In the genomic region with DNA sequence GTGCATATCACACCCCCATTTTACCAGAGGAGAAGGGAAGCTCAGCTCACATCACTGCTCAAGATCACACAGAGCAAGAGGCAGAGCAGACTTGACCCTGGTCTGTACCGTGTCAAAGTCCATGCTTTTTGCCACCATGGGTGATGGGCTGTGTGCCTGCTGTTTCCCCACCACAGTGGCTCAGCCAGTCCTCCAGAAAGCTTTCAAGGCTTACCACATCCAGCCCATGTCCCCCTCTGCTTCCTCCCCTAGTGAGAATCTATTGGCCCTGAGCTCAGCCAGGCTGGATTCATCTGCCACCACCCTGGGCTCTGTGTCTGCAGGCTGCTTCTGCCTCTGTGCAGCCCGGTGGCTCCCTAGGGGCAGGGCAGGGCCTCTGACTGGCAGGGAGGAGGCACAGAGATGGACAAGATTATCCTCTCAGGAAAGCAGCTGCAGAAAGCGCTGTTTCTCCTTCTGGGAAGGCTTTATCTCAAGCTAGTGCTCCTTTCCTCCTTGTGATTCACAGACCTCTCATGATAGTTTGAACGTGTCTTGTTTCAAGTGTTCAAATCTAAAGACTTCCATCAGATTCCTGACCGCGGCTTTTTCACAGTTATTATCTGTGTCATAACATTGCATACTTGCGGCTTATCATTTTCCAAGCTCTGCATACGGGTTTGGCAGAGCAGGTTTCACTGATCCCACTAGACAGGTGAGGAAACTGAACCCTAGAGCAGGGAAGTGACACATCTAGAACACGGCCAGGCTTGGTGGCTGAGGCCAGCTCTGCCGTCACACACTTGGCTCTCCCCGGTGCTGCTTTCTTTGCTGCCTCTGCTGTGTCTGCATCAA, we compare ENCODE assay signal across 1 cellular context.
TF ChIP-seq lines count a peak whose summit lies in the region.

No MANE protein-coding gene starts in this region.

TF ChIP-seq in K562, 482 proteins besides CTCF, POLR2A, EP300 and RAD21 (continued from another document and continues in another):
- TF ChIP-seq POLR2AphosphoS2 (IDR thresholded peaks at IDR 0.05; ENCODE audit: low read length) = no peak
- TF ChIP-seq ZNF274 (IDR thresholded peaks at IDR 0.05; ENCODE audit: borderline replicate concordance, low read depth, low read length) = no peak
- no peak for TF ChIP-seq NCOA2 (IDR thresholded peaks at IDR 0.05; ENCODE audit: partially characterized antibody in 2 of 2)
- no peak for TF ChIP-seq CBX2 (IDR thresholded peaks at IDR 0.05; ENCODE audit: insufficient read depth, low read length, poor library complexity, severe bottlenecking)
- TF ChIP-seq, protein P1, sequence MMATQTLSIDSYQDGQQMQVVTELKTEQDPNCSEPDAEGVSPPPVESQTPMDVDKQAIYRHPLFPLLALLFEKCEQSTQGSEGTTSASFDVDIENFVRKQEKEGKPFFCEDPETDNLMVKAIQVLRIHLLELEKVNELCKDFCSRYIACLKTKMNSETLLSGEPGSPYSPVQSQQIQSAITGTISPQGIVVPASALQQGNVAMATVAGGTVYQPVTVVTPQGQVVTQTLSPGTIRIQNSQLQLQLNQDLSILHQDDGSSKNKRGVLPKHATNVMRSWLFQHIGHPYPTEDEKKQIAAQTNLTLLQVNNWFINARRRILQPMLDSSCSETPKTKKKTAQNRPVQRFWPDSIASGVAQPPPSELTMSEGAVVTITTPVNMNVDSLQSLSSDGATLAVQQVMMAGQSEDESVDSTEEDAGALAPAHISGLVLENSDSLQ (IDR thresholded peaks at IDR 0.05) = peak; percentile 78
- TF ChIP-seq ZKSCAN1 (IDR thresholded peaks at IDR 0.05; ENCODE audit: low read depth, low read length) = no peak
- TF ChIP-seq BCOR (IDR thresholded peaks at IDR 0.05) = peak; percentile 73; the same call in 1 of the 2 replicates
- no peak for TF ChIP-seq KAT8 (IDR thresholded peaks at IDR 0.05; ENCODE audit: low read depth)
- TF ChIP-seq, protein P2, sequence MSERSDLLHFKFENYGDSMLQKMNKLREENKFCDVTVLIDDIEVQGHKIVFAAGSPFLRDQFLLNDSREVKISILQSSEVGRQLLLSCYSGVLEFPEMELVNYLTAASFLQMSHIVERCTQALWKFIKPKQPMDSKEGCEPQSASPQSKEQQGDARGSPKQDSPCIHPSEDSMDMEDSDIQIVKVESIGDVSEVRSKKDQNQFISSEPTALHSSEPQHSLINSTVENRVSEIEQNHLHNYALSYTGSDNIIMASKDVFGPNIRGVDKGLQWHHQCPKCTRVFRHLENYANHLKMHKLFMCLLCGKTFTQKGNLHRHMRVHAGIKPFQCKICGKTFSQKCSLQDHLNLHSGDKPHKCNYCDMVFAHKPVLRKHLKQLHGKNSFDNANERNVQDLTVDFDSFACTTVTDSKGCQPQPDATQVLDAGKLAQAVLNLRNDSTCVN (CRISPR knock-in tag; IDR thresholded peaks at IDR 0.05) = no peak
- peak; percentile 14; the same call in 1 of the 2 replicates for TF ChIP-seq GATAD2A (IDR thresholded peaks at IDR 0.05)
- TF ChIP-seq CBFB (CRISPR knock-in tag; IDR thresholded peaks at IDR 0.05) = peak; percentile 49; the same call in 1 of the 2 replicates
- TF ChIP-seq LCOR (CRISPR knock-in tag; IDR thresholded peaks at IDR 0.05) = no peak
- peak; percentile 61; the same call in 1 of the 2 replicates for TF ChIP-seq PML (IDR thresholded peaks at IDR 0.05; ENCODE audit: low read length)
- no peak for TF ChIP-seq PCBP1 (IDR thresholded peaks at IDR 0.05; ENCODE audit: low read depth, low read length, poor library complexity, severe bottlenecking)
- no peak for TF ChIP-seq EP400 (IDR thresholded peaks at IDR 0.05)
- TF ChIP-seq, protein P3, sequence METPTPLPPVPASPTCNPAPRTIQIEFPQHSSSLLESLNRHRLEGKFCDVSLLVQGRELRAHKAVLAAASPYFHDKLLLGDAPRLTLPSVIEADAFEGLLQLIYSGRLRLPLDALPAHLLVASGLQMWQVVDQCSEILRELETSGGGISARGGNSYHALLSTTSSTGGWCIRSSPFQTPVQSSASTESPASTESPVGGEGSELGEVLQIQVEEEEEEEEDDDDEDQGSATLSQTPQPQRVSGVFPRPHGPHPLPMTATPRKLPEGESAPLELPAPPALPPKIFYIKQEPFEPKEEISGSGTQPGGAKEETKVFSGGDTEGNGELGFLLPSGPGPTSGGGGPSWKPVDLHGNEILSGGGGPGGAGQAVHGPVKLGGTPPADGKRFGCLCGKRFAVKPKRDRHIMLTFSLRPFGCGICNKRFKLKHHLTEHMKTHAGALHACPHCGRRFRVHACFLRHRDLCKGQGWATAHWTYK (CRISPR knock-in tag; IDR thresholded peaks at IDR 0.05) = no peak
- TF ChIP-seq SIN3A (IDR thresholded peaks at IDR 0.05; ENCODE audit: borderline replicate concordance in 2 of 2, control insufficient read depth in 1 of 2, low read depth in 2 of 2, low read length in 2 of 2) = no peak
- TF ChIP-seq ZNF253 (CRISPR knock-in tag; conservative IDR thresholded peaks at IDR 0.05) = no peak
- no peak for TF ChIP-seq SLC30A9 (CRISPR knock-in tag; IDR thresholded peaks at IDR 0.05)
- TF ChIP-seq, protein P4, sequence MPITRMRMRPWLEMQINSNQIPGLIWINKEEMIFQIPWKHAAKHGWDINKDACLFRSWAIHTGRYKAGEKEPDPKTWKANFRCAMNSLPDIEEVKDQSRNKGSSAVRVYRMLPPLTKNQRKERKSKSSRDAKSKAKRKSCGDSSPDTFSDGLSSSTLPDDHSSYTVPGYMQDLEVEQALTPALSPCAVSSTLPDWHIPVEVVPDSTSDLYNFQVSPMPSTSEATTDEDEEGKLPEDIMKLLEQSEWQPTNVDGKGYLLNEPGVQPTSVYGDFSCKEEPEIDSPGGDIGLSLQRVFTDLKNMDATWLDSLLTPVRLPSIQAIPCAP (CRISPR knock-in tag; IDR thresholded peaks at IDR 0.05; ENCODE audit: borderline replicate concordance) = no peak
- no peak for TF ChIP-seq RBM34 (IDR thresholded peaks at IDR 0.05; ENCODE audit: borderline replicate concordance, insufficient read depth, low read length)
- no peak for TF ChIP-seq ZBTB17 (CRISPR knock-in tag; IDR thresholded peaks at IDR 0.05)
- peak; percentile 88 for TF ChIP-seq TEAD4 (IDR thresholded peaks at IDR 0.05; ENCODE audit: low read length)
- no peak for TF ChIP-seq TEAD4 (CRISPR knock-in tag; IDR thresholded peaks at IDR 0.05; ENCODE audit: borderline replicate concordance)
- TF ChIP-seq, protein P5, sequence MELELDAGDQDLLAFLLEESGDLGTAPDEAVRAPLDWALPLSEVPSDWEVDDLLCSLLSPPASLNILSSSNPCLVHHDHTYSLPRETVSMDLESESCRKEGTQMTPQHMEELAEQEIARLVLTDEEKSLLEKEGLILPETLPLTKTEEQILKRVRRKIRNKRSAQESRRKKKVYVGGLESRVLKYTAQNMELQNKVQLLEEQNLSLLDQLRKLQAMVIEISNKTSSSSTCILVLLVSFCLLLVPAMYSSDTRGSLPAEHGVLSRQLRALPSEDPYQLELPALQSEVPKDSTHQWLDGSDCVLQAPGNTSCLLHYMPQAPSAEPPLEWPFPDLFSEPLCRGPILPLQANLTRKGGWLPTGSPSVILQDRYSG (tag; conservative IDR thresholded peaks at IDR 0.05; ENCODE audit: low read depth) = no peak
- TF ChIP-seq FOS (IDR thresholded peaks at IDR 0.05; ENCODE audit: extremely low read depth, insufficient read length) = no peak
- TF ChIP-seq, protein P6, sequence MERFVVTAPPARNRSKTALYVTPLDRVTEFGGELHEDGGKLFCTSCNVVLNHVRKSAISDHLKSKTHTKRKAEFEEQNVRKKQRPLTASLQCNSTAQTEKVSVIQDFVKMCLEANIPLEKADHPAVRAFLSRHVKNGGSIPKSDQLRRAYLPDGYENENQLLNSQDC (CRISPR knock-in tag; IDR thresholded peaks at IDR 0.05) = no peak
- no peak; the same call in 1 of the 2 replicates for TF ChIP-seq NCOR1 (IDR thresholded peaks at IDR 0.05)
- no peak for TF ChIP-seq ZNF445 (CRISPR knock-in tag; IDR thresholded peaks at IDR 0.05; ENCODE audit: low read depth)
- TF ChIP-seq, protein P7, sequence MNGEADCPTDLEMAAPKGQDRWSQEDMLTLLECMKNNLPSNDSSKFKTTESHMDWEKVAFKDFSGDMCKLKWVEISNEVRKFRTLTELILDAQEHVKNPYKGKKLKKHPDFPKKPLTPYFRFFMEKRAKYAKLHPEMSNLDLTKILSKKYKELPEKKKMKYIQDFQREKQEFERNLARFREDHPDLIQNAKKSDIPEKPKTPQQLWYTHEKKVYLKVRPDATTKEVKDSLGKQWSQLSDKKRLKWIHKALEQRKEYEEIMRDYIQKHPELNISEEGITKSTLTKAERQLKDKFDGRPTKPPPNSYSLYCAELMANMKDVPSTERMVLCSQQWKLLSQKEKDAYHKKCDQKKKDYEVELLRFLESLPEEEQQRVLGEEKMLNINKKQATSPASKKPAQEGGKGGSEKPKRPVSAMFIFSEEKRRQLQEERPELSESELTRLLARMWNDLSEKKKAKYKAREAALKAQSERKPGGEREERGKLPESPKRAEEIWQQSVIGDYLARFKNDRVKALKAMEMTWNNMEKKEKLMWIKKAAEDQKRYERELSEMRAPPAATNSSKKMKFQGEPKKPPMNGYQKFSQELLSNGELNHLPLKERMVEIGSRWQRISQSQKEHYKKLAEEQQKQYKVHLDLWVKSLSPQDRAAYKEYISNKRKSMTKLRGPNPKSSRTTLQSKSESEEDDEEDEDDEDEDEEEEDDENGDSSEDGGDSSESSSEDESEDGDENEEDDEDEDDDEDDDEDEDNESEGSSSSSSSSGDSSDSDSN (IDR thresholded peaks at IDR 0.05; ENCODE audit: borderline replicate concordance in 1 of 2, low read depth in 2 of 2, low read length in 2 of 2) = 0 out of 4 replicates have a peak, but pooled peaks of 1 of the 2 experiments have one; percentile 24
- 0 out of 2 replicates have a peak, but pooled peaks have one; percentile 47 for TF ChIP-seq BHLHE40 (IDR thresholded peaks at IDR 0.05; ENCODE audit: low read length)
- TF ChIP-seq ZFX (CRISPR knock-in tag; IDR thresholded peaks at IDR 0.05) = no peak
- TF ChIP-seq ZNF780A (CRISPR knock-in tag; IDR thresholded peaks at IDR 0.05) = no peak
- TF ChIP-seq L3MBTL2 (IDR thresholded peaks at IDR 0.05) = 0 out of 2 replicates have a peak, but pooled peaks have one; percentile 24
- no peak for TF ChIP-seq HNRNPK (IDR thresholded peaks at IDR 0.05; ENCODE audit: low read depth, low read length, poor library complexity, severe bottlenecking)
- TF ChIP-seq ZNF23 (CRISPR knock-in tag; IDR thresholded peaks at IDR 0.05) = no peak
- no peak for TF ChIP-seq PHF21A (IDR thresholded peaks at IDR 0.05; ENCODE audit: borderline replicate concordance, low read depth)
- no peak for TF ChIP-seq DNMT1 (IDR thresholded peaks at IDR 0.05)
- no peak for TF ChIP-seq FOXP1 (CRISPR knock-in tag; IDR thresholded peaks at IDR 0.05)
- TF ChIP-seq, protein P8, sequence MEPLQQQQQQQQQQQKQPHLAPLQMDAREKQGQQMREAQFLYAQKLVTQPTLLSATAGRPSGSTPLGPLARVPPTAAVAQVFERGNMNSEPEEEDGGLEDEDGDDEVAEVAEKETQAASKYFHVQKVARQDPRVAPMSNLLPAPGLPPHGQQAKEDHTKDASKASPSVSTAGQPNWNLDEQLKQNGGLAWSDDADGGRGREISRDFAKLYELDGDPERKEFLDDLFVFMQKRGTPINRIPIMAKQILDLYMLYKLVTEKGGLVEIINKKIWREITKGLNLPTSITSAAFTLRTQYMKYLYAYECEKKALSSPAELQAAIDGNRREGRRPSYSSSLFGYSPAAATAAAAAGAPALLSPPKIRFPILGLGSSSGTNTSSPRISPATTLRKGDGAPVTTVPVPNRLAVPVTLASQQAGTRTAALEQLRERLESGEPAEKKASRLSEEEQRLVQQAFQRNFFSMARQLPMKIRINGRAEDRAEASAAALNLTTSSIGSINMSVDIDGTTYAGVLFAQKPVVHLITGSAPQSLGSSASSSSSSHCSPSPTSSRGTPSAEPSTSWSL (CRISPR knock-in tag; IDR thresholded peaks at IDR 0.05; ENCODE audit: borderline replicate concordance) = no peak
- TF ChIP-seq TAF15 (IDR thresholded peaks at IDR 0.05; ENCODE audit: low read depth, low read length) = no peak
- no peak for TF ChIP-seq ELF4 (CRISPR knock-in tag; IDR thresholded peaks at IDR 0.05)
- TF ChIP-seq, protein P9, sequence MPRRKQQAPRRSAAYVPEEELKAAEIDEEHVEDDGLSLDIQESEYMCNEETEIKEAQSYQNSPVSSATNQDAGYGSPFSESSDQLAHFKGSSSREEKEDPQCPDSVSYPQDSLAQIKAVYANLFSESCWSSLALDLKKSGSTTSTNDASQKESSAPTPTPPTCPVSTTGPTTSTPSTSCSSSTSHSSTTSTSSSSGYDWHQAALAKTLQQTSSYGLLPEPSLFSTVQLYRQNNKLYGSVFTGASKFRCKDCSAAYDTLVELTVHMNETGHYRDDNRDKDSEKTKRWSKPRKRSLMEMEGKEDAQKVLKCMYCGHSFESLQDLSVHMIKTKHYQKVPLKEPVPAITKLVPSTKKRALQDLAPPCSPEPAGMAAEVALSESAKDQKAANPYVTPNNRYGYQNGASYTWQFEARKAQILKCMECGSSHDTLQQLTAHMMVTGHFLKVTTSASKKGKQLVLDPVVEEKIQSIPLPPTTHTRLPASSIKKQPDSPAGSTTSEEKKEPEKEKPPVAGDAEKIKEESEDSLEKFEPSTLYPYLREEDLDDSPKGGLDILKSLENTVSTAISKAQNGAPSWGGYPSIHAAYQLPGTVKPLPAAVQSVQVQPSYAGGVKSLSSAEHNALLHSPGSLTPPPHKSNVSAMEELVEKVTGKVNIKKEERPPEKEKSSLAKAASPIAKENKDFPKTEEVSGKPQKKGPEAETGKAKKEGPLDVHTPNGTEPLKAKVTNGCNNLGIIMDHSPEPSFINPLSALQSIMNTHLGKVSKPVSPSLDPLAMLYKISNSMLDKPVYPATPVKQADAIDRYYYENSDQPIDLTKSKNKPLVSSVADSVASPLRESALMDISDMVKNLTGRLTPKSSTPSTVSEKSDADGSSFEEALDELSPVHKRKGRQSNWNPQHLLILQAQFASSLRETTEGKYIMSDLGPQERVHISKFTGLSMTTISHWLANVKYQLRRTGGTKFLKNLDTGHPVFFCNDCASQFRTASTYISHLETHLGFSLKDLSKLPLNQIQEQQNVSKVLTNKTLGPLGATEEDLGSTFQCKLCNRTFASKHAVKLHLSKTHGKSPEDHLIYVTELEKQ (CRISPR knock-in tag; IDR thresholded peaks at IDR 0.05) = no peak
- TF ChIP-seq, protein P10, sequence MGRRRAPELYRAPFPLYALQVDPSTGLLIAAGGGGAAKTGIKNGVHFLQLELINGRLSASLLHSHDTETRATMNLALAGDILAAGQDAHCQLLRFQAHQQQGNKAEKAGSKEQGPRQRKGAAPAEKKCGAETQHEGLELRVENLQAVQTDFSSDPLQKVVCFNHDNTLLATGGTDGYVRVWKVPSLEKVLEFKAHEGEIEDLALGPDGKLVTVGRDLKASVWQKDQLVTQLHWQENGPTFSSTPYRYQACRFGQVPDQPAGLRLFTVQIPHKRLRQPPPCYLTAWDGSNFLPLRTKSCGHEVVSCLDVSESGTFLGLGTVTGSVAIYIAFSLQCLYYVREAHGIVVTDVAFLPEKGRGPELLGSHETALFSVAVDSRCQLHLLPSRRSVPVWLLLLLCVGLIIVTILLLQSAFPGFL (CRISPR knock-in tag; IDR thresholded peaks at IDR 0.05) = no peak
- TF ChIP-seq, protein P11, sequence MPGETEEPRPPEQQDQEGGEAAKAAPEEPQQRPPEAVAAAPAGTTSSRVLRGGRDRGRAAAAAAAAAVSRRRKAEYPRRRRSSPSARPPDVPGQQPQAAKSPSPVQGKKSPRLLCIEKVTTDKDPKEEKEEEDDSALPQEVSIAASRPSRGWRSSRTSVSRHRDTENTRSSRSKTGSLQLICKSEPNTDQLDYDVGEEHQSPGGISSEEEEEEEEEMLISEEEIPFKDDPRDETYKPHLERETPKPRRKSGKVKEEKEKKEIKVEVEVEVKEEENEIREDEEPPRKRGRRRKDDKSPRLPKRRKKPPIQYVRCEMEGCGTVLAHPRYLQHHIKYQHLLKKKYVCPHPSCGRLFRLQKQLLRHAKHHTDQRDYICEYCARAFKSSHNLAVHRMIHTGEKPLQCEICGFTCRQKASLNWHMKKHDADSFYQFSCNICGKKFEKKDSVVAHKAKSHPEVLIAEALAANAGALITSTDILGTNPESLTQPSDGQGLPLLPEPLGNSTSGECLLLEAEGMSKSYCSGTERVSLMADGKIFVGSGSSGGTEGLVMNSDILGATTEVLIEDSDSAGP (CRISPR knock-in tag; IDR thresholded peaks at IDR 0.05) = peak; percentile 44; the same call in 1 of the 2 replicates
- TF ChIP-seq ZFP36 (IDR thresholded peaks at IDR 0.05; ENCODE audit: low read depth, low read length, partially characterized antibody) = peak; percentile 1
